ENCODE assay signal across 28 cellular contexts in genomic region chr17:17201271-17201670, GRCh38. TPM values are rescaled to one million over a fixed set of nuclear protein-coding genes. Genes with fewer than 3 reads are reported as not detected.
DNase-seq lines count a peak whose midpoint lies in the region; ATAC-seq and TF ChIP-seq lines count a peak whose summit lies in the region.
"Had no signal": no experiment of that assay in that cellular context is flagged by ENCODE, and none has a peak within 500 bp of the region (broad histone marks: within the 10 kb centered on the region; RNA-seq: fewer than 3 reads in every experiment).

No MANE protein-coding gene starts in this region.

- H3K27ac Mint-ChIP-seq in osteocyte (ENCODE audit: unreplicated experiment), result peak overlapping the region; percentile 93
- H3K27ac Mint-ChIP-seq: H9; IgD-negative memory B cell; stimulated activated naive B cell treated with anti-CD40 and anti-IgM and Interleukin-4, amounts not matched to agents 10 μg/mL and 1 μg/mL and 100 μg/mL, for 72 hours had no signal

- POLR2A ChIA-PET in PC-9 (lab: Charles Lee; ENCODE audit: unreplicated experiment), result no interaction called here

- peaks cover 26% of the 10 kb centered on the region for H3K79me2 ChIP-seq in PC-9 (ENCODE audit: low read depth)

- peaks cover 40% of the 10 kb centered on the region for H3F3A ChIP-seq in PC-9 (ENCODE audit: insufficient read depth, low read depth)

- H3K27me3 Mint-ChIP-seq in osteocyte (ENCODE audit: unreplicated experiment), result no peaks in the 10 kb centered on the region
- H3K27me3 Mint-ChIP-seq: IgD-negative memory B cell; stimulated activated naive B cell treated with anti-CD40 and anti-IgM and Interleukin-4, amounts not matched to agents 10 μg/mL and 1 μg/mL and 100 μg/mL, for 72 hours had no signal

- intact Hi-C loops in heart left ventricle (cut with DNase I), result loop anchor here in 2 of 10 donors (5.0 kb wide), 2 partner anchors 44 to 49 kb away; no protein-coding TSS in a partner anchor
- intact Hi-C loops in upper lobe of right lung (cut with DNase I), result no loop called here
- intact Hi-C loops in PC-9 (cut with micrococcal nuclease; ENCODE audit: unreplicated experiment), result no loop called here

- H3K4me2 ChIP-seq in PC-9, result no peak overlapping the region

- WGBS in heart left ventricle, 4 donors, result 84 to 90% (median 86%) methylated on average over 10 of the region's 10 CpGs

- H3K4me3 Mint-ChIP-seq in osteocyte (ENCODE audit: unreplicated experiment), result no peak overlapping the region
- H3K4me3 Mint-ChIP-seq: H9; neural crest cell; stimulated activated naive B cell treated with anti-CD40 and anti-IgM and Interleukin-4, amounts not matched to agents 10 μg/mL and 1 μg/mL and 100 μg/mL, for 72 hours had no signal

- H3K27ac ChIP-seq in heart left ventricle (peak overlapping the region in 8 of 12 donors; percentile 20 to 96 (median 64)), right atrium auricular region (peak overlapping the region in 1 of 2 donors; percentile 18), caudate nucleus (ENCODE audit: low read depth, low read length) (peak overlapping the region; percentile 3), upper lobe of right lung (peak overlapping the region; percentile 19), PC-9 (no peak overlapping the region)
- H3K27ac ChIP-seq: brain microvascular endothelial cell, thoracic aorta had no signal

- DNase-seq in heart left ventricle, result peak in 1 of 5 donors; percentile 7
- no peak for DNase-seq in right atrium auricular region (ENCODE audit: low spot score)
- DNase-seq in caudate nucleus (lab: John Stamatoyannopoulos, UW), result no peak
- no peak for DNase-seq in osteocyte (ENCODE audit: extremely low spot score, unreplicated experiment)
- no peak for DNase-seq in upper lobe of right lung
- DNase-seq in activated CD4-positive, CD25-positive, alpha-beta regulatory T cell treated with anti-CD3 and anti-CD28 coated beads, Interleukin-2, amount 50 U/mL, for 72 hours, result no peak
- DNase-seq in PC-9, result no peak
- DNase-seq: ACHN; activated naive CD4-positive, alpha-beta T cell; brain microvascular endothelial cell; COR-L47; GDM1; H9; kidney; NCI-H1105; NCI-H1930; NCI-H526; stimulated activated CD4-positive, alpha-beta T cell treated with anti-CD3 and anti-CD28 coated beads, Interleukin-4, amount 100 ng/mL, for 4 hours; stimulated activated naive B cell treated with anti-CD40 and anti-IgM and Interleukin-4, amounts not matched to agents 10 μg/mL and 1 μg/mL and 100 μg/mL, for 72 hours; SW 1271 had no signal

- TF ChIP-seq POLR2A in heart left ventricle (IDR thresholded peaks at IDR 0.05), result no peak

- no TSS peak for BruUV-seq in PC-9 (replicated peaks; lab: Mats Ljungman, UMichigan)

- no peak overlapping the region for H3K4me3 ChIP-seq in heart left ventricle
- H3K4me3 ChIP-seq in right atrium auricular region, result no peak overlapping the region
- H3K4me3 ChIP-seq in upper lobe of right lung, result no peak overlapping the region
- no peak overlapping the region for H3K4me3 ChIP-seq in PC-9
- H3K4me3 ChIP-seq: lung, mucosa of descending colon, thoracic aorta had no signal

- peaks cover 2% of the 10 kb centered on the region for H3K36me3 Mint-ChIP-seq in osteocyte (ENCODE audit: unreplicated experiment)

- CTCF ChIA-PET in PC-9 (lab: Charles Lee), result no interaction called here

- no peaks in the 10 kb centered on the region for H3K9me3 ChIP-seq in heart left ventricle
- H3K9me3 ChIP-seq in right atrium auricular region, result no peaks in the 10 kb centered on the region
- H3K9me3 ChIP-seq in upper lobe of right lung, result no peaks in the 10 kb centered on the region
- no peaks in the 10 kb centered on the region for H3K9me3 ChIP-seq in PC-9 (ENCODE audit: insufficient read depth, low read depth)
- H3K9me3 ChIP-seq: mucosa of descending colon, thoracic aorta had no signal

- TF ChIP-seq CTCF in heart left ventricle (IDR thresholded peaks at IDR 0.05) (no peak), right atrium auricular region (IDR thresholded peaks at IDR 0.05) (no peak), osteocyte (IDR thresholded peaks at IDR 0.05) (no peak), upper lobe of right lung (IDR thresholded peaks at IDR 0.05) (no peak), PC-9 (conservative IDR thresholded peaks at IDR 0.05) (no peak)

- H3K27me3 ChIP-seq in heart left ventricle (no peaks in the 10 kb centered on the region), right atrium auricular region (no peaks in the 10 kb centered on the region), upper lobe of right lung (no peaks in the 10 kb centered on the region), PC-9 (ENCODE audit: insufficient read depth, low read depth) (no peaks in the 10 kb centered on the region)
- H3K27me3 ChIP-seq: brain microvascular endothelial cell had no signal

- H4K20me1 ChIP-seq in PC-9 (ENCODE audit: insufficient read depth), result peaks cover 18% of the 10 kb centered on the region

- H3K4me1 ChIP-seq in heart left ventricle (peaks cover 0 to 59% (median 40%) of the 10 kb centered on the region in 12 donors), right atrium auricular region (peaks cover 0 to 48% of the 10 kb centered on the region in 2 donors), upper lobe of right lung (peaks cover 33% of the 10 kb centered on the region), PC-9 (replicated peaks; ENCODE audit: insufficient read depth) (peaks cover 14% of the 10 kb centered on the region)

- H3K9me2 ChIP-seq in PC-9 (ENCODE audit: insufficient read depth), result no peaks in the 10 kb centered on the region

- no peaks in the 10 kb centered on the region for H3K9me3 Mint-ChIP-seq in osteocyte (ENCODE audit: unreplicated experiment)
- H3K9me3 Mint-ChIP-seq: H9, IgD-negative memory B cell, neural crest cell had no signal

- H2AFZ ChIP-seq in PC-9, result no peak overlapping the region

- peaks cover 45% of the 10 kb centered on the region for H3K4me1 Mint-ChIP-seq in osteocyte (ENCODE audit: unreplicated experiment)
- H3K4me1 Mint-ChIP-seq: H9 had no signal

- H3K36me3 ChIP-seq in heart left ventricle (peaks cover 0 to 9% (median 0%) of the 10 kb centered on the region in 9 donors), right atrium auricular region (no peaks in the 10 kb centered on the region), upper lobe of right lung (peaks cover 10% of the 10 kb centered on the region), PC-9 (ENCODE audit: low read depth) (peaks cover 5% of the 10 kb centered on the region; the same call in 1 of the 2 replicates)
- H3K36me3 ChIP-seq: brain microvascular endothelial cell, thoracic aorta had no signal

- ATAC-seq in heart left ventricle, result no peak
- ATAC-seq in upper lobe of right lung, result no peak
- ATAC-seq in GM19035 (IDR thresholded peaks at IDR 0.05; ENCODE audit: unreplicated experiment), result no peak
- ATAC-seq: mucosa of descending colon; Panc1; stimulated activated naive B cell treated with anti-CD40 and anti-IgM and Interleukin-4, amounts not matched to agents 10 μg/mL and 1 μg/mL and 100 μg/mL, for 72 hours had no signal

RNA-seq across cellular contexts. Expression of gene PLD6, which starts 4.9 kb away (rescaled TPM):
- total RNA-seq in heart left ventricle, result 10 to 100 TPM in 3 of 9 donors, 1 to 10 TPM in 6; 5.1 to 11.8 (median 7.1) TPM
- polyA plus RNA-seq in heart left ventricle, result 1 to 10 TPM; 3.8 to 4.7 TPM
- total RNA-seq in right atrium auricular region, result 1 to 10 TPM; 3.1 to 6.8 TPM
- total RNA-seq in osteocyte, result 0.81 and 1.3 TPM in 2 replicates
- total RNA-seq in upper lobe of right lung, result 4.9 TPM
- total RNA-seq in PC-9 (2021), result 4.1 and 5.0 TPM in 2 replicates
- total RNA-seq: M059J had no signal

RNA-seq across cellular contexts. Expression of gene FLCN, which starts 35.7 kb away (rescaled TPM):
- total RNA-seq in heart left ventricle (100 to 1,000 TPM in 1 of 9 donors, 10 to 100 TPM in 8; 26.5 to 120 (median 32.6) TPM), right atrium auricular region (10 to 100 TPM; 22.7 to 23.7 TPM), osteocyte (91.1 and 97.1 TPM in 2 replicates), upper lobe of right lung (106 TPM), PC-9 (2021) (38.5 and 38.8 TPM in 2 replicates)
- 10 to 100 TPM; 21.1 to 44.3 TPM for polyA plus RNA-seq in heart left ventricle
